13 cellular contexts compared by ENCODE assay signal in the genomic region with DNA sequence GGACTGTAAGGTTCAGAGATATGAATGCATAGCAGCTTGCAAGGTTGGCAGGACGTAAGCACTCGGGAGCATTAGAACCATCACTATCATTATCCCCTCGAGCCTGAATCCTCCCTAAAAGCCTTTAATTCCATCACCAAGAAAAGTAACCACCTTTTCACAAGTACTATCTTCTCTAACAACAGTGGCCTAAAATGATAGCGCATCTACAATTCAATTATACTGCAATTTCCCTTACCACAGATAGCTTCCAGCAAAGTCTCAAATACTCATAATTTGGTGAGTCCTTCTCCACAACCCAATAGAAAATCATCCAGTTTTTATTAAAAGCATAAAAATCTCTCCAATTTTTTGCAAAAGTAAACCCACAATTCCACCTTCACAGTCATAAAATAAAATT. TPM values are rescaled to one million over a fixed set of nuclear protein-coding genes. Genes with fewer than 3 reads are reported as not detected.
A peak's percentile ranks its signal among the peaks of the same experiment; 100 is the strongest.
DNase-seq lines count a peak whose midpoint lies in the region; ATAC-seq, FAIRE-seq and TF ChIP-seq lines count a peak whose summit lies in the region.
"Had no signal": no experiment of that assay in that cellular context is flagged by ENCODE, and none has a peak within 500 bp of the region (broad histone marks: within the 10 kb centered on the region; RNA-seq: fewer than 3 reads in every experiment).

No MANE protein-coding gene starts in this region.

- no peak overlapping the region for H3K4me3 ChIP-seq in HepG2 (replicated peaks in 1 of 3; ENCODE audit: insufficient read depth in 1 of 3, low read depth in 2 of 3, low read length in 3 of 3)
- H3K4me3 ChIP-seq in right lobe of liver = no peak overlapping the region
- no peak overlapping the region for H3K4me3 ChIP-seq in H1 (ENCODE audit: extremely low read depth in 1 of 4, insufficient read depth in 2 of 4, low read depth in 3 of 4, low read length in 4 of 4)

- H3K4me2 ChIP-seq in HepG2 (ENCODE audit: low read depth, low read length) = no peak overlapping the region
- no peak overlapping the region for H3K4me2 ChIP-seq in H1 (ENCODE audit: insufficient read depth in 1 of 2, low read depth in 2 of 2, low read length in 2 of 2)

- H3K27me3 ChIP-seq in HepG2 (ENCODE audit: control insufficient read depth in 1 of 2, insufficient read depth in 2 of 2, low read length in 2 of 2) = no peaks in the 10 kb centered on the region; a peak in 1 of 5 replicates
- no peaks in the 10 kb centered on the region for H3K27me3 ChIP-seq in right lobe of liver
- H3K27me3 ChIP-seq in H1 (replicated peaks in 1 of 4; ENCODE audit: control insufficient read depth in 3 of 4, extremely low read depth in 1 of 4, insufficient read depth in 3 of 4, low read length in 3 of 4) = no peaks in the 10 kb centered on the region
- H3K27me3 ChIP-seq: BE2C had no signal

- no peaks in the 10 kb centered on the region for H3K36me3 Mint-ChIP-seq in osteocyte (ENCODE audit: unreplicated experiment)
- H3K36me3 Mint-ChIP-seq: CD4-positive, alpha-beta memory T cell had no signal

- H3K14ac ChIP-seq in H1 (ENCODE audit: insufficient read length) = no peak overlapping the region

- H2AK5ac ChIP-seq in H1 (ENCODE audit: low read depth, low read length) = no peak overlapping the region

- no peak overlapping the region for H3K4me3 Mint-ChIP-seq in osteocyte (ENCODE audit: unreplicated experiment)
- H3K4me3 Mint-ChIP-seq: CD4-positive, alpha-beta memory T cell had no signal

- no peaks in the 10 kb centered on the region for H3K9me3 Mint-ChIP-seq in osteocyte (ENCODE audit: unreplicated experiment)
- H3K9me3 Mint-ChIP-seq: CD4-positive, alpha-beta memory T cell had no signal

- 83% methylated on average over 4 of the region's 4 CpGs for whole genome bisulfite sequencing in HepG2 (ENCODE audit: low lambda C conversion rate)
- 94% methylated on average over 3 of the region's 4 CpGs for WGBS in right lobe of liver (ENCODE audit: insufficient coverage, low coverage, low lambda C conversion rate, missing lambda C conversion rate)
- 95% methylated on average over 4 of the region's 4 CpGs; no CpG with 5 or more reads in 1 of the 2 experiments for WGBS in H1 (ENCODE audit: extremely low coverage in 1 of 2, insufficient coverage in 1 of 2, insufficient read length in 1 of 2, insufficient replicate concordance in 2 of 2, low coverage in 1 of 2, low lambda C conversion rate in 2 of 2, missing lambda C conversion rate in 1 of 2), 2 experiments

- peak overlapping the region; percentile 70 for H2AFZ ChIP-seq in HepG2 (ENCODE audit: low read length)
- 0 out of 2 replicates have a peak overlapping the region, but pooled peaks have one; percentile 60 for H2AFZ ChIP-seq in H1 (ENCODE audit: low read length)

- no peak for TF ChIP-seq RAD21 in HepG2 (CRISPR knock-in tag; IDR thresholded peaks at IDR 0.05)
- no peak for TF ChIP-seq RAD21 in H1 (IDR thresholded peaks at IDR 0.05 in 1 of 2, conservative IDR thresholded peaks at IDR 0.05 in 1 of 2; ENCODE audit: low read depth in 2 of 2, low read length in 2 of 2)

- H3K18ac ChIP-seq in H1 (ENCODE audit: extremely low read depth, low read length) = no peak overlapping the region

- DNase-seq in HepG2 (ENCODE audit: low spot score) = no peak
- DNase-seq in right lobe of liver = no peak
- peak; percentile 41 for DNase-seq in NCI-H82 (lab: John Stamatoyannopoulos, UW)
- DNase-seq in H1 (ENCODE audit: low read depth in 1 of 2, low spot score in 2 of 2) = no peak
- no peak for DNase-seq in NCI-H748 treated with DMSO at 0.1 percent for 48 hours (lab: John Stamatoyannopoulos, UW)
- DNase-seq in osteocyte (ENCODE audit: extremely low spot score, unreplicated experiment) = no peak
- DNase-seq: DMS79 had no signal

- no peak overlapping the region for H2BK120ac ChIP-seq in H1 (replicated peaks; ENCODE audit: low read depth, low read length)

- H4K91ac ChIP-seq in H1 (replicated peaks; ENCODE audit: insufficient read length, low read length) = no peak overlapping the region

- no peak for TF ChIP-seq POLR2A in HepG2 (IDR thresholded peaks at IDR 0.05; ENCODE audit: insufficient read depth in 1 of 2, low read depth in 2 of 2, low read length in 2 of 2)
- TF ChIP-seq POLR2A in right lobe of liver (IDR thresholded peaks at IDR 0.05) = no peak
- no peak for TF ChIP-seq POLR2A in H1 (IDR thresholded peaks at IDR 0.05; ENCODE audit: control extremely low read depth in 1 of 2, low read depth in 2 of 2, low read length in 2 of 2)

- H4K5ac ChIP-seq in H1 (ENCODE audit: insufficient read length, low read depth, low read length) = no peak overlapping the region

- H3K23ac ChIP-seq in H1 (ENCODE audit: insufficient read length) = no peak overlapping the region

- BruUV-seq in HepG2 (replicated peaks; lab: Mats Ljungman, UMichigan) = no TSS peak

- H3K4ac ChIP-seq in H1 (replicated peaks; ENCODE audit: insufficient read length, low read depth, low read length) = no peak overlapping the region

- H2BK5ac ChIP-seq in H1 (ENCODE audit: low read depth, low read length) = no peak overlapping the region

- H3K4me1 Mint-ChIP-seq in osteocyte (ENCODE audit: unreplicated experiment) = peaks cover 11% of the 10 kb centered on the region

- TF ChIP-seq CTCF in HepG2 (CRISPR knock-in tag; IDR thresholded peaks at IDR 0.05) (no peak), right lobe of liver (IDR thresholded peaks at IDR 0.05) (no peak), H1 (IDR thresholded peaks at IDR 0.05; ENCODE audit: control extremely low read depth in 1 of 3, insufficient read depth in 1 of 3, low read depth in 1 of 3, low read length in 3 of 3) (no peak), osteocyte (IDR thresholded peaks at IDR 0.05) (no peak)

- H3K79me2 ChIP-seq in HepG2 (ENCODE audit: insufficient read depth, low read length) (no peaks in the 10 kb centered on the region), H1 (ENCODE audit: control insufficient read depth in 1 of 2, insufficient read depth in 2 of 2, low read length in 2 of 2) (no peaks in the 10 kb centered on the region)

- H3K56ac ChIP-seq in H1 (replicated peaks; ENCODE audit: insufficient read length, low read depth, low read length) = no peak overlapping the region

- H3K36me3 ChIP-seq in HepG2 (replicated peaks in 1 of 2; ENCODE audit: control insufficient read depth in 1 of 2, insufficient read depth in 2 of 2, low read length in 2 of 2) (no peaks in the 10 kb centered on the region), right lobe of liver (no peaks in the 10 kb centered on the region), H1 (ENCODE audit: control insufficient read depth in 2 of 4, insufficient read depth in 4 of 4, low read length in 3 of 4) (no peaks in the 10 kb centered on the region)
- H3K36me3 ChIP-seq: BE2C had no signal

- no peak for ATAC-seq in HepG2
- ATAC-seq in right lobe of liver = no peak
- no peak for ATAC-seq in GM19328 (IDR thresholded peaks at IDR 0.05; ENCODE audit: unreplicated experiment)
- no peak for ATAC-seq in HG02588 (IDR thresholded peaks at IDR 0.05; ENCODE audit: unreplicated experiment)

- H2BK20ac ChIP-seq in H1 (ENCODE audit: low read length) = no peak overlapping the region

- no peaks in the 10 kb centered on the region for H3K23me2 ChIP-seq in H1 (ENCODE audit: low read depth, low read length)

- no peaks in the 10 kb centered on the region for H4K20me1 ChIP-seq in HepG2 (ENCODE audit: insufficient read depth, low read length)
- no peaks in the 10 kb centered on the region for H4K20me1 ChIP-seq in H1 (replicated peaks in 1 of 2; ENCODE audit: control insufficient read depth in 1 of 2, insufficient read depth in 2 of 2, low read length in 2 of 2)

- H3K27me3 Mint-ChIP-seq in osteocyte (ENCODE audit: unreplicated experiment) = no peaks in the 10 kb centered on the region

- intact Hi-C loops in HepG2 (cut with micrococcal nuclease; ENCODE audit: unreplicated experiment) (loop anchor here (1.0 kb wide), 1 partner anchor 147 kb away; no protein-coding TSS in a partner anchor), right lobe of liver (cut with DNase I) (no loop called here)

- H3K9ac ChIP-seq in HepG2 (ENCODE audit: insufficient read depth, low read depth, low read length) (no peak overlapping the region), H1 (replicated peaks in 1 of 4; ENCODE audit: extremely low read depth in 1 of 4, low read depth in 3 of 4, low read length in 3 of 4) (no peak overlapping the region)

- CTCF ChIA-PET in HepG2 (lab: Yijun Ruan, JAX; ENCODE audit: low intra/inter-chr PET ratio, low total read pairs) = interaction anchor here (2.6 kb wide), 1 partner anchor 148 kb away, joined by 15 read pairs; no protein-coding TSS in a partner anchor
- CTCF ChIA-PET in H1 (lab: Charles Lee; ENCODE audit: partially characterized antibody) = interaction anchor here (0.6 to 5.1 kb wide), 38 partner anchors 9 to 1252 kb away, joined by 3 to 33 read pairs (median 4); a partner anchor contains a TSS

- no peak overlapping the region for H2BK15ac ChIP-seq in H1 (ENCODE audit: low read length)

- H4K8ac ChIP-seq in H1 (ENCODE audit: extremely low read depth, insufficient read depth, low read length) = no peak overlapping the region

- POLR2A ChIA-PET in HepG2 (lab: Yijun Ruan, JAX) = no interaction called here
- POLR2A ChIA-PET in H1 (lab: Charles Lee; ENCODE audit: partially characterized antibody) = interaction anchor here (0.7 kb wide), 1 partner anchor 212 kb away, joined by 3 read pairs; no protein-coding TSS in a partner anchor

- FAIRE-seq in HepG2 (lab: Jason Lieb, UNC) (no peak), H1 (lab: Jason Lieb, UNC) (no peak)

- no peaks in the 10 kb centered on the region for H3K79me1 ChIP-seq in H1 (ENCODE audit: low read depth, low read length)

- H2BK12ac ChIP-seq in H1 (ENCODE audit: low read depth, low read length) = no peak overlapping the region

- peaks cover 56% of the 10 kb centered on the region for H3K4me1 ChIP-seq in HepG2 (ENCODE audit: insufficient read depth, low read length)
- H3K4me1 ChIP-seq in right lobe of liver = no peaks in the 10 kb centered on the region
- no peaks in the 10 kb centered on the region for H3K4me1 ChIP-seq in H1 (replicated peaks in 1 of 4; ENCODE audit: control insufficient read depth in 3 of 4, insufficient read depth in 4 of 4, low read length in 3 of 4)

- H3K9me3 ChIP-seq in HepG2 (ENCODE audit: low read length) = no peaks in the 10 kb centered on the region
- H3K9me3 ChIP-seq in right lobe of liver = no peaks in the 10 kb centered on the region
- no peaks in the 10 kb centered on the region for H3K9me3 ChIP-seq in H1 (ENCODE audit: insufficient read depth in 2 of 2, low read depth in 1 of 2, low read length in 1 of 2)
- H3K9me3 ChIP-seq: BE2C had no signal

- H3K27ac ChIP-seq in HepG2 (ENCODE audit: extremely low read length, insufficient read depth, low read length) = no peak overlapping the region
- H3K27ac ChIP-seq in right lobe of liver = no peak overlapping the region
- H3K27ac ChIP-seq in H1 (ENCODE audit: low read depth, low read length) = no peak overlapping the region
- H3K27ac ChIP-seq: C4-2B had no signal

- no peak for TF ChIP-seq EP300 in HepG2 (IDR thresholded peaks at IDR 0.05; ENCODE audit: low read depth in 2 of 2, low read length in 2 of 2)
- no peak for TF ChIP-seq EP300 in HepG2 (CRISPR knock-in tag; IDR thresholded peaks at IDR 0.05; ENCODE audit: borderline replicate concordance)
- no peak for TF ChIP-seq EP300 in H1 (IDR thresholded peaks at IDR 0.05; ENCODE audit: borderline replicate concordance in 1 of 2, low read depth in 2 of 2, low read length in 2 of 2)

- H3K27ac Mint-ChIP-seq in osteocyte (ENCODE audit: unreplicated experiment) = no peak overlapping the region

- in situ Hi-C loops in HepG2 (cut with HindIII; ENCODE audit: extremely low pct_ligation_motif_present, low pct_unique_long_range_greater_than_20kb) = loop anchor here (25.0 kb wide), 1 partner anchor 801 kb away; no protein-coding TSS in a partner anchor

RNA-seq across cellular contexts. Expression of a gene that starts 42.0 kb away (rescaled TPM):
- total RNA-seq in HepG2 (2016; rRNA removed; fragmentation: Illumina TruSeq; extraction: Trizol) = not detected in 2 replicates
- total RNA-seq in HepG2 (2016; cell fraction: cytosol; rRNA removed; fragmentation: Illumina TruSeq; extraction: Trizol; ENCODE audit: low read depth) = not detected in 2 replicates
- not detected in 2 replicates for total RNA-seq in HepG2 (2016; cell fraction: insoluble cytoplasmic fraction; rRNA removed; fragmentation: Illumina TruSeq; extraction: Trizol)
- not detected in 2 replicates for total RNA-seq in HepG2 (2016; cell fraction: membrane; rRNA removed; fragmentation: Illumina TruSeq; extraction: Trizol)
- total RNA-seq in HepG2 (2016; cell fraction: nucleus; rRNA removed; fragmentation: Illumina TruSeq; extraction: Trizol) = not detected in 2 replicates
- polyA plus RNA-seq in HepG2 (2011; rRNA removed) = not detected in 2 replicates
- polyA plus RNA-seq in HepG2 (2011; cell fraction: cytosol; rRNA removed) = not detected in 2 replicates
- not detected in 2 replicates for polyA plus RNA-seq in HepG2 (2011; cell fraction: nucleus; rRNA removed)
- not detected in 2 replicates for polyA plus RNA-seq in HepG2 (2012)
- polyA plus RNA-seq in HepG2 (2016; cell fraction: cytosol; fragmentation: Illumina TruSeq; extraction: Trizol; ENCODE audit: low read depth) = not detected in 2 replicates
- polyA plus RNA-seq in HepG2 (2016; cell fraction: insoluble cytoplasmic fraction; fragmentation: Illumina TruSeq; extraction: Trizol; ENCODE audit: low read depth) = not detected in 2 replicates
- not detected in 2 replicates for polyA plus RNA-seq in HepG2 (2016; cell fraction: membrane; fragmentation: Illumina TruSeq; extraction: Trizol; ENCODE audit: low read depth)
- polyA plus RNA-seq in HepG2 (2016; cell fraction: nucleus; fragmentation: Illumina TruSeq; extraction: Trizol; ENCODE audit: insufficient read depth, low read depth) = not detected in 2 replicates
- polyA minus RNA-seq in HepG2 (2011; rRNA and poly(A)+ RNA removed; ENCODE audit: low replicate concordance) = 0.07 TPM in 1 of 2 replicates, not detected in the other
- polyA minus RNA-seq in HepG2 (2011; cell fraction: cytosol; rRNA and poly(A)+ RNA removed) = not detected in 2 replicates
- not detected in 2 replicates for polyA minus RNA-seq in HepG2 (2011; cell fraction: nucleus; rRNA and poly(A)+ RNA removed)
- 10 to 100 TPM in 5 of 6 experiments, 1 to 10 TPM in 1; 5.6 to 49.8 (median 18.4) TPM for total RNA-seq in right lobe of liver
- total RNA-seq in H1 (2021; fragmentation: NEBNext Ultra II Directional; extraction: Animal tissue kit (Norgen Biotek cat#: 25700)) = 85.4 and 87.2 TPM in 2 replicates
- 45.2 and 50.8 TPM in 2 replicates for polyA plus RNA-seq in H1 (2011; rRNA removed)
- 37.1 TPM for polyA plus RNA-seq in H1 (2011; cell fraction: cytosol; rRNA removed)
- 135 TPM for polyA plus RNA-seq in H1 (2011; cell fraction: nucleus; rRNA removed)
- polyA plus RNA-seq in H1 (2012, experiment 1 of 2) = 97.3 to 113 TPM (median 103 TPM) in 4 replicates
- polyA plus RNA-seq in H1 (2012, experiment 2 of 2) = 49.6 TPM
- polyA plus RNA-seq in H1 (2013, experiment 1 of 2) = 111 TPM
- 96.0 TPM for polyA plus RNA-seq in H1 (2013, experiment 2 of 2)
- 64.1 and 75.0 TPM in 2 replicates for polyA minus RNA-seq in H1 (2011; rRNA and poly(A)+ RNA removed)
- polyA minus RNA-seq in H1 (2011; cell fraction: cytosol; rRNA and poly(A)+ RNA removed) = 48.3 TPM
- polyA minus RNA-seq in H1 (2011; cell fraction: nucleus; rRNA and poly(A)+ RNA removed) = 71.0 TPM
- 7,492 and 7,869 TPM in 2 replicates for total RNA-seq in osteocyte
- total RNA-seq: CD4-positive, alpha-beta memory T cell; HT-29 had no signal
- polyA plus RNA-seq: CD4-positive, alpha-beta memory T cell had no signal

Comparison
In these comparisons a context has a peak if more than half of its experiments do, and no peak if none do; other contexts are left out.
1. RNA of a gene that starts 42.0 kb away (total RNA-seq): 7,492 to 7,869 TPM in osteocyte; 85.4 to 87.2 TPM in H1, 5.6 to 49.8 TPM in right lobe of liver and not detected in HepG2; every median in the first group is over 10 times any median in the second.